Comparison of ENCODE assay signal across 24 cellular contexts in genomic region chr12:45816652-45817051, GRCh38.
A peak's percentile ranks its signal among the peaks of the same experiment; 100 is the strongest.
DNase-seq lines count a peak whose midpoint lies in the region; ATAC-seq and TF ChIP-seq lines count a peak whose summit lies in the region.
"Had no signal": no experiment of that assay in that cellular context is flagged by ENCODE, and none has a peak within 500 bp of the region (broad histone marks: within the 10 kb centered on the region; RNA-seq: fewer than 3 reads in every experiment).

No MANE protein-coding gene starts in this region.

- peaks cover 31% of the 10 kb centered on the region for H3K36me3 Mint-ChIP-seq in endodermal cell (ENCODE audit: low read depth)

- peaks cover 2% of the 10 kb centered on the region for H3K4me1 Mint-ChIP-seq in endodermal cell

- no peak overlapping the region for H3K4me2 ChIP-seq in SK-N-SH
- H3K4me2 ChIP-seq in Loucy (ENCODE audit: low read depth, low read length, poor library complexity, severe bottlenecking), result no peak overlapping the region

- H3K79me2 ChIP-seq in SK-N-SH (ENCODE audit: insufficient read depth) (peaks cover 5% of the 10 kb centered on the region; the same call in 1 of the 2 replicates), Loucy (ENCODE audit: insufficient read depth, low read length) (0 out of 2 replicates have a peak, but pooled peaks cover 2% of the 10 kb centered on the region)

- H2AFZ ChIP-seq in SK-N-SH (ENCODE audit: low read depth), result no peak overlapping the region
- no peak overlapping the region for H2AFZ ChIP-seq in Loucy (ENCODE audit: low read length)

- peak; percentile 18; the same call in 1 of the 2 replicates for TF ChIP-seq CTCF in SK-N-SH (IDR thresholded peaks at IDR 0.05)
- TF ChIP-seq CTCF in Loucy (conservative IDR thresholded peaks at IDR 0.05; ENCODE audit: low read length), result peak; percentile 19
- TF ChIP-seq CTCF in endodermal cell (conservative IDR thresholded peaks at IDR 0.05), result peak; percentile 52

- TF ChIP-seq EP300 in SK-N-SH (IDR thresholded peaks at IDR 0.05; ENCODE audit: borderline replicate concordance in 1 of 2, low read depth in 1 of 2, low read length in 1 of 2), result no peak

- no peak for DNase-seq in SK-N-SH
- no peak for DNase-seq in endodermal cell
- DNase-seq in activated CD4-positive, alpha-beta T cell treated with anti-CD3 and anti-CD28 coated beads, Interleukin-2, amount 50 U/mL, for 4 hours, result no peak
- no peak for DNase-seq in DMS114 treated with DMSO at 0.1 percent for 48 hours (lab: John Stamatoyannopoulos, UW; ENCODE audit: unreplicated experiment)
- no peak for DNase-seq in germinal center (ENCODE audit: low spot score)
- no peak for DNase-seq in NCI-H446 treated with DMSO at 0.1 percent for 48 hours (lab: John Stamatoyannopoulos, UW)
- DNase-seq: ACHN; CD4-positive, CD25-positive, alpha-beta regulatory T cell; NCI-H1105; NCI-H1436 treated with DMSO at 0.1 percent for 48 hours; NCI-H187 treated with DMSO at 0.1 percent for 48 hours; NCI-H2171 treated with DMSO at 0.1 percent for 48 hours; NCI-H524 treated with DMSO at 0.1 percent for 48 hours; NCI-H774; NK-92 treated with Interleukin-12 subunit alpha and Interleukin-12 subunit beta, amount 100 ng/mL, for 24 hours; Right ventricle myocardium superior; RPMI8226 had no signal

- POLR2A ChIA-PET in SK-N-SH (lab: Yijun Ruan, JAX), result no interaction called here

- no peak overlapping the region for H3K4me3 ChIP-seq in SK-N-SH (ENCODE audit: low read depth in 2 of 2, low read length in 1 of 2)
- H3K4me3 ChIP-seq in Loucy (ENCODE audit: low read length, poor library complexity, severe bottlenecking), result no peak overlapping the region
- H3K4me3 ChIP-seq in endodermal cell (ENCODE audit: low read length), result no peak overlapping the region
- H3K4me3 ChIP-seq: HAP-1, SJSA1 had no signal

- no peak for ATAC-seq in SK-N-SH treated with all-trans-retinoic acid at 6 μM for 48 hours

- H4K20me1 ChIP-seq in SK-N-SH (ENCODE audit: insufficient read depth) (no peaks in the 10 kb centered on the region), Loucy (ENCODE audit: insufficient read depth, low read length, poor library complexity, severe bottlenecking) (peaks cover 8% of the 10 kb centered on the region)

- no peaks in the 10 kb centered on the region for H3K27me3 Mint-ChIP-seq in endodermal cell (ENCODE audit: insufficient read depth)
- H3K27me3 Mint-ChIP-seq: CD4-positive, CD25-positive, alpha-beta regulatory T cell; IgD-negative memory B cell had no signal

- H3K9me2 ChIP-seq in SK-N-SH, result no peaks in the 10 kb centered on the region
- H3K9me2 ChIP-seq in Loucy (replicated peaks; ENCODE audit: low read depth, low read length), result no peaks in the 10 kb centered on the region

- H3K4me1 ChIP-seq in SK-N-SH (ENCODE audit: control insufficient read depth in 1 of 2, insufficient read depth in 2 of 2, low read depth in 1 of 2, low read length in 1 of 2), result no peaks in the 10 kb centered on the region
- H3K4me1 ChIP-seq in Loucy (ENCODE audit: insufficient read depth, low read length, poor library complexity, severe bottlenecking), result no peaks in the 10 kb centered on the region
- no peaks in the 10 kb centered on the region for H3K4me1 ChIP-seq in endodermal cell (ENCODE audit: control insufficient read depth, insufficient read depth, low read length)
- H3K4me1 ChIP-seq: HAP-1, SJSA1 had no signal

- H3K9ac ChIP-seq in SK-N-SH, result no peak overlapping the region
- no peak overlapping the region for H3K9ac ChIP-seq in Loucy (ENCODE audit: low read depth, low read length, poor library complexity, severe bottlenecking)
- H3K9ac ChIP-seq in endodermal cell (ENCODE audit: extremely low read depth, low read length, poor library complexity, severe bottlenecking), result no peak overlapping the region

- 92% methylated on average over 1 of the region's 1 CpG for WGBS in SK-N-SH (ENCODE audit: low lambda C conversion rate)
- 100% methylated on average over 1 of the region's 1 CpG; no CpG with 5 or more reads in 1 of the 2 experiments for WGBS in endodermal cell (ENCODE audit: insufficient coverage in 1 of 2, insufficient read length in 1 of 2), 2 experiments

- no peaks in the 10 kb centered on the region for H3K27me3 ChIP-seq in SK-N-SH (ENCODE audit: insufficient read depth)
- no peaks in the 10 kb centered on the region for H3K27me3 ChIP-seq in Loucy (ENCODE audit: insufficient read depth, low read length, poor library complexity, severe bottlenecking)
- no peaks in the 10 kb centered on the region for H3K27me3 ChIP-seq in endodermal cell (ENCODE audit: control insufficient read depth, insufficient read depth, low read length, poor library complexity, severe bottlenecking)
- H3K27me3 ChIP-seq: SJSA1 had no signal

- no peaks in the 10 kb centered on the region for H3K9me3 Mint-ChIP-seq in endodermal cell
- H3K9me3 Mint-ChIP-seq: CD4-positive, CD25-positive, alpha-beta regulatory T cell; IgD-negative memory B cell had no signal

- H3K36me3 ChIP-seq in SK-N-SH (replicated peaks in 1 of 2; ENCODE audit: control insufficient read depth in 1 of 2, insufficient read depth in 2 of 2, low read length in 1 of 2) (peaks cover 37 to 71% of the 10 kb centered on the region in 2 experiments), Loucy (ENCODE audit: insufficient read depth, low read length) (peaks cover 72% of the 10 kb centered on the region), endodermal cell (ENCODE audit: control insufficient read depth, insufficient read depth, low read length) (peaks cover 35% of the 10 kb centered on the region)

- H3F3A ChIP-seq in SK-N-SH (replicated peaks; ENCODE audit: insufficient read depth) (peaks cover 7% of the 10 kb centered on the region), Loucy (ENCODE audit: low read depth) (no peaks in the 10 kb centered on the region)

- H3K4me3 Mint-ChIP-seq in endodermal cell, result no peak overlapping the region
- H3K4me3 Mint-ChIP-seq: IgD-negative memory B cell had no signal

- no peak for TF ChIP-seq RAD21 in SK-N-SH (IDR thresholded peaks at IDR 0.05; ENCODE audit: low read length)

- H3K9me3 ChIP-seq in SK-N-SH, result no peaks in the 10 kb centered on the region
- H3K9me3 ChIP-seq in Loucy (ENCODE audit: insufficient read depth, low read depth, low read length), result no peaks in the 10 kb centered on the region
- no peaks in the 10 kb centered on the region for H3K9me3 ChIP-seq in endodermal cell (ENCODE audit: control insufficient read depth, low read length)
- H3K9me3 ChIP-seq: HAP-1, SJSA1 had no signal

- H3K27ac Mint-ChIP-seq in endodermal cell, result no peak overlapping the region
- H3K27ac Mint-ChIP-seq: IgD-negative memory B cell had no signal

- H3K27ac ChIP-seq in SK-N-SH (ENCODE audit: low read depth in 2 of 2, low read length in 1 of 2), result no peak overlapping the region
- H3K27ac ChIP-seq in endodermal cell (ENCODE audit: low read depth, low read length), result no peak overlapping the region
- H3K27ac ChIP-seq: 22Rv1, HL-60, SJSA1 had no signal

- CTCF ChIA-PET in SK-N-SH (lab: Yijun Ruan, JAX), result interaction anchor here (1.0 kb wide), 1 partner anchor 133 kb away, joined by 4 read pairs; no protein-coding TSS in a partner anchor

TF ChIP-seq in SK-N-SH, 30 proteins besides CTCF, POLR2A, EP300 and RAD21:
- TF ChIP-seq MEF2A (IDR thresholded peaks at IDR 0.05; ENCODE audit: borderline replicate concordance, low read depth) (no peak), RFX5 (IDR thresholded peaks at IDR 0.05; ENCODE audit: low read length) (no peak), TEAD4 (IDR thresholded peaks at IDR 0.05; ENCODE audit: borderline replicate concordance, insufficient read depth) (no peak), ELF1 (IDR thresholded peaks at IDR 0.05) (no peak), GATA2 (CRISPR knock-in tag; IDR thresholded peaks at IDR 0.05) (no peak), USF1 (IDR thresholded peaks at IDR 0.05; ENCODE audit: borderline replicate concordance, low read depth) (no peak), NRF1 (IDR thresholded peaks at IDR 0.05; ENCODE audit: low read depth, low read length) (no peak)

TF ChIP-seq in SK-N-SH treated with all-trans-retinoic acid at 6 μM for 48 hours, 23 proteins besides CTCF, POLR2A, EP300 and RAD21:
- TF ChIP-seq SNAI2 (CRISPR knock-in tag; IDR thresholded peaks at IDR 0.05), result no peak
- no peak for TF ChIP-seq TOX (CRISPR knock-in tag; IDR thresholded peaks at IDR 0.05; ENCODE audit: borderline replicate concordance)
- TF ChIP-seq GLIS3 (CRISPR knock-in tag; IDR thresholded peaks at IDR 0.05), result no peak
- no peak for TF ChIP-seq BACH2 (CRISPR knock-in tag; IDR thresholded peaks at IDR 0.05; ENCODE audit: borderline replicate concordance)
- TF ChIP-seq ISL1 (CRISPR knock-in tag; IDR thresholded peaks at IDR 0.05), result no peak
TF ChIP-seq in SK-N-SH treated with all-trans-retinoic acid at 6 μM for 48 hours: peak in this region for 0.
